ENCODE assay signal across 1 cellular context in the genomic region with DNA sequence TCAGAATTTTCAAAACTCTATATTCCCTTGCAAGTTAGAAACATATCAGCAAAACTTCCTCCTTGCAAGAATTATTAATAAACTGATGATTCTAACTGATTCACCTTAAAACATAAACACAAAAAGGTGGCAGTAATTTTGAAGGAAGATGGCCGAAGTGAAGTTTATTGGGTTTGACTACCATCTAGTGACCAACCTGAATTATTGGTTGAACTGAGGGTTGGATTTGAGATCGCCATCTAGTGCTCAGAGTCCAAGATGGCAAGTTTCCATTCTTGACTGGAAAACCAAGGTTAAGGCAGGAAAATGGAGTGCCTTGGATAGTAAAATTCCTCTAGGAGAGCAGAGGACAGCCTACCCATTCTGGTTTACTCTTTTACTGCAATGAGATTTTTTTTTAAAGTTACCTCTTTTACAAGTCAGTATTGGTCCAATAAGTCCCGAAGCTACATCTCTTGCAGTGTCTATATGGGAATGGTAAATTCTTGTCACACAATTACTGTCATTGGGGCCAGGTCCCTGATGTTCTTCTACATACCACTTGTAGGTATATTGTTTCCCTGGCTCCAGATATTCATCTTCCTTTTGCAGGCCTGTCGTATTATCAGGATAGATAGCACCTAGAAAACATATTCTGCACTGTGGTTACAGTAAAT.
TF ChIP-seq lines count a peak whose summit lies in the region.

No MANE protein-coding gene starts in this region.

TF ChIP-seq in HepG2, 621 proteins besides CTCF, POLR2A, EP300 and RAD21 (continued from another document and continues in another):
- TF ChIP-seq, protein P1, sequence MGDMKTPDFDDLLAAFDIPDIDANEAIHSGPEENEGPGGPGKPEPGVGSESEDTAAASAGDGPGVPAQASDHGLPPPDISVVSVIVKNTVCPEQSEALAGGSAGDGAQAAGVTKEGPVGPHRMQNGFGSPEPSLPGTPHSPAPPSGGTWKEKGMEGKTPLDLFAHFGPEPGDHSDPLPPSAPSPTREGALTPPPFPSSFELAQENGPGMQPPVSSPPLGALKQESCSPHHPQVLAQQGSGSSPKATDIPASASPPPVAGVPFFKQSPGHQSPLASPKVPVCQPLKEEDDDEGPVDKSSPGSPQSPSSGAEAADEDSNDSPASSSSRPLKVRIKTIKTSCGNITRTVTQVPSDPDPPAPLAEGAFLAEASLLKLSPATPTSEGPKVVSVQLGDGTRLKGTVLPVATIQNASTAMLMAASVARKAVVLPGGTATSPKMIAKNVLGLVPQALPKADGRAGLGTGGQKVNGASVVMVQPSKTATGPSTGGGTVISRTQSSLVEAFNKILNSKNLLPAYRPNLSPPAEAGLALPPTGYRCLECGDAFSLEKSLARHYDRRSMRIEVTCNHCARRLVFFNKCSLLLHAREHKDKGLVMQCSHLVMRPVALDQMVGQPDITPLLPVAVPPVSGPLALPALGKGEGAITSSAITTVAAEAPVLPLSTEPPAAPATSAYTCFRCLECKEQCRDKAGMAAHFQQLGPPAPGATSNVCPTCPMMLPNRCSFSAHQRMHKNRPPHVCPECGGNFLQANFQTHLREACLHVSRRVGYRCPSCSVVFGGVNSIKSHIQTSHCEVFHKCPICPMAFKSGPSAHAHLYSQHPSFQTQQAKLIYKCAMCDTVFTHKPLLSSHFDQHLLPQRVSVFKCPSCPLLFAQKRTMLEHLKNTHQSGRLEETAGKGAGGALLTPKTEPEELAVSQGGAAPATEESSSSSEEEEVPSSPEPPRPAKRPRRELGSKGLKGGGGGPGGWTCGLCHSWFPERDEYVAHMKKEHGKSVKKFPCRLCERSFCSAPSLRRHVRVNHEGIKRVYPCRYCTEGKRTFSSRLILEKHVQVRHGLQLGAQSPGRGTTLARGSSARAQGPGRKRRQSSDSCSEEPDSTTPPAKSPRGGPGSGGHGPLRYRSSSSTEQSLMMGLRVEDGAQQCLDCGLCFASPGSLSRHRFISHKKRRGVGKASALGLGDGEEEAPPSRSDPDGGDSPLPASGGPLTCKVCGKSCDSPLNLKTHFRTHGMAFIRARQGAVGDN (CRISPR knock-in tag; IDR thresholded peaks at IDR 0.05), result no peak
- TF ChIP-seq YEATS2 (CRISPR knock-in tag; IDR thresholded peaks at IDR 0.05; ENCODE audit: borderline replicate concordance) (peak; percentile 63; the same call in 1 of the 2 replicates), HOXD1 (CRISPR knock-in tag; IDR thresholded peaks at IDR 0.05) (no peak), SRSF9 (IDR thresholded peaks at IDR 0.05; ENCODE audit: borderline replicate concordance, insufficient read depth, low read depth, low read length, poor library complexity, severe bottlenecking) (no peak), KLF11 (CRISPR knock-in tag; IDR thresholded peaks at IDR 0.05) (0 out of 2 replicates have a peak, but pooled peaks have one; percentile 42), HNRNPLL (IDR thresholded peaks at IDR 0.05; ENCODE audit: low read depth, low read length, poor library complexity, severe bottlenecking) (no peak), HOXA3 (CRISPR knock-in tag; IDR thresholded peaks at IDR 0.05) (no peak), STAG1 (CRISPR knock-in tag; IDR thresholded peaks at IDR 0.05) (peak; percentile 99), ZNF614 (CRISPR knock-in tag; IDR thresholded peaks at IDR 0.05; ENCODE audit: borderline replicate concordance) (peak; percentile 58; the same call in 1 of the 2 replicates), ZFP36L1 (CRISPR knock-in tag; IDR thresholded peaks at IDR 0.05) (no peak)
- TF ChIP-seq, protein P2, sequence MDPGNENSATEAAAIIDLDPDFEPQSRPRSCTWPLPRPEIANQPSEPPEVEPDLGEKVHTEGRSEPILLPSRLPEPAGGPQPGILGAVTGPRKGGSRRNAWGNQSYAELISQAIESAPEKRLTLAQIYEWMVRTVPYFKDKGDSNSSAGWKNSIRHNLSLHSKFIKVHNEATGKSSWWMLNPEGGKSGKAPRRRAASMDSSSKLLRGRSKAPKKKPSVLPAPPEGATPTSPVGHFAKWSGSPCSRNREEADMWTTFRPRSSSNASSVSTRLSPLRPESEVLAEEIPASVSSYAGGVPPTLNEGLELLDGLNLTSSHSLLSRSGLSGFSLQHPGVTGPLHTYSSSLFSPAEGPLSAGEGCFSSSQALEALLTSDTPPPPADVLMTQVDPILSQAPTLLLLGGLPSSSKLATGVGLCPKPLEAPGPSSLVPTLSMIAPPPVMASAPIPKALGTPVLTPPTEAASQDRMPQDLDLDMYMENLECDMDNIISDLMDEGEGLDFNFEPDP (CRISPR knock-in tag; conservative IDR thresholded peaks at IDR 0.05), result no peak
- TF ChIP-seq, protein P3, sequence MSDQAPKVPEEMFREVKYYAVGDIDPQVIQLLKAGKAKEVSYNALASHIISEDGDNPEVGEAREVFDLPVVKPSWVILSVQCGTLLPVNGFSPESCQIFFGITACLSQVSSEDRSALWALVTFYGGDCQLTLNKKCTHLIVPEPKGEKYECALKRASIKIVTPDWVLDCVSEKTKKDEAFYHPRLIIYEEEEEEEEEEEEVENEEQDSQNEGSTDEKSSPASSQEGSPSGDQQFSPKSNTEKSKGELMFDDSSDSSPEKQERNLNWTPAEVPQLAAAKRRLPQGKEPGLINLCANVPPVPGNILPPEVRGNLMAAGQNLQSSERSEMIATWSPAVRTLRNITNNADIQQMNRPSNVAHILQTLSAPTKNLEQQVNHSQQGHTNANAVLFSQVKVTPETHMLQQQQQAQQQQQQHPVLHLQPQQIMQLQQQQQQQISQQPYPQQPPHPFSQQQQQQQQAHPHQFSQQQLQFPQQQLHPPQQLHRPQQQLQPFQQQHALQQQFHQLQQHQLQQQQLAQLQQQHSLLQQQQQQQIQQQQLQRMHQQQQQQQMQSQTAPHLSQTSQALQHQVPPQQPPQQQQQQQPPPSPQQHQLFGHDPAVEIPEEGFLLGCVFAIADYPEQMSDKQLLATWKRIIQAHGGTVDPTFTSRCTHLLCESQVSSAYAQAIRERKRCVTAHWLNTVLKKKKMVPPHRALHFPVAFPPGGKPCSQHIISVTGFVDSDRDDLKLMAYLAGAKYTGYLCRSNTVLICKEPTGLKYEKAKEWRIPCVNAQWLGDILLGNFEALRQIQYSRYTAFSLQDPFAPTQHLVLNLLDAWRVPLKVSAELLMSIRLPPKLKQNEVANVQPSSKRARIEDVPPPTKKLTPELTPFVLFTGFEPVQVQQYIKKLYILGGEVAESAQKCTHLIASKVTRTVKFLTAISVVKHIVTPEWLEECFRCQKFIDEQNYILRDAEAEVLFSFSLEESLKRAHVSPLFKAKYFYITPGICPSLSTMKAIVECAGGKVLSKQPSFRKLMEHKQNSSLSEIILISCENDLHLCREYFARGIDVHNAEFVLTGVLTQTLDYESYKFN (CRISPR knock-in tag; conservative IDR thresholded peaks at IDR 0.05), result 0 out of 2 replicates have a peak, but pooled peaks have one; percentile 13
- TF ChIP-seq, protein P4, sequence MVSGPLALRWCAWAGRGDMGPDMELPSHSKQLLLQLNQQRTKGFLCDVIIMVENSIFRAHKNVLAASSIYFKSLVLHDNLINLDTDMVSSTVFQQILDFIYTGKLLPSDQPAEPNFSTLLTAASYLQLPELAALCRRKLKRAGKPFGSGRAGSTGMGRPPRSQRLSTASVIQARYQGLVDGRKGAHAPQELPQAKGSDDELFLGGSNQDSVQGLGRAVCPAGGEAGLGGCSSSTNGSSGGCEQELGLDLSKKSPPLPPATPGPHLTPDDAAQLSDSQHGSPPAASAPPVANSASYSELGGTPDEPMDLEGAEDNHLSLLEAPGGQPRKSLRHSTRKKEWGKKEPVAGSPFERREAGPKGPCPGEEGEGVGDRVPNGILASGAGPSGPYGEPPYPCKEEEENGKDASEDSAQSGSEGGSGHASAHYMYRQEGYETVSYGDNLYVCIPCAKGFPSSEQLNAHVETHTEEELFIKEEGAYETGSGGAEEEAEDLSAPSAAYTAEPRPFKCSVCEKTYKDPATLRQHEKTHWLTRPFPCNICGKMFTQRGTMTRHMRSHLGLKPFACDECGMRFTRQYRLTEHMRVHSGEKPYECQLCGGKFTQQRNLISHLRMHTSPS (CRISPR knock-in tag; IDR thresholded peaks at IDR 0.05; ENCODE audit: low read depth), result no peak
- TF ChIP-seq, protein P5, sequence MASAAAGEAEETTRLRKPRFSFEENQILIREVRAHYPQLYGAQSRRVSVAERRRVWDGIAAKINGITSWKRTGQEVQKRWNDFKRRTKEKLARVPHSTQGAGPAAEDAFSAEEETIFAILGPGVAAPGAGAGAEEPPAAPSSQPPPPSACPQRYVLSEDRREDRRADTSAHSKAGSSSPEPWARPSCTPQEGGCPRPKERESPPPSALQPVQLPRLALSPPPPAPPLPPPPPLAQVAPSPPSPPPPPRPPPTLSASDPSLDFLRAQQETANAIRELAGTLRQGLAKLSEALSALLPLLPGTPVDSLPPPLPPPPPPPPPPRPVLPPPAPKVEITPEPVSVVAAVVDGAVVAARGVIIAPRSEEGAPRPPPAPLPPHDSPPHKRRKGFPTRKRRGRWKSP (CRISPR knock-in tag; IDR thresholded peaks at IDR 0.05), result no peak
- TF ChIP-seq, protein P6, sequence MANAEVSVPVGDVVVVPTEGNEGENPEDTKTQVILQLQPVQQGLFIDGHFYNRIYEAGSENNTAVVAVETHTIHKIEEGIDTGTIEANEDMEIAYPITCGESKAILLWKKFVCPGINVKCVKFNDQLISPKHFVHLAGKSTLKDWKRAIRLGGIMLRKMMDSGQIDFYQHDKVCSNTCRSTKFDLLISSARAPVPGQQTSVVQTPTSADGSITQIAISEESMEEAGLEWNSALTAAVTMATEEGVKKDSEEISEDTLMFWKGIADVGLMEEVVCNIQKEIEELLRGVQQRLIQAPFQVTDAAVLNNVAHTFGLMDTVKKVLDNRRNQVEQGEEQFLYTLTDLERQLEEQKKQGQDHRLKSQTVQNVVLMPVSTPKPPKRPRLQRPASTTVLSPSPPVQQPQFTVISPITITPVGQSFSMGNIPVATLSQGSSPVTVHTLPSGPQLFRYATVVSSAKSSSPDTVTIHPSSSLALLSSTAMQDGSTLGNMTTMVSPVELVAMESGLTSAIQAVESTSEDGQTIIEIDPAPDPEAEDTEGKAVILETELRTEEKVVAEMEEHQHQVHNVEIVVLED (CRISPR knock-in tag; IDR thresholded peaks at IDR 0.05; ENCODE audit: borderline replicate concordance), result no peak
- TF ChIP-seq, protein P7, sequence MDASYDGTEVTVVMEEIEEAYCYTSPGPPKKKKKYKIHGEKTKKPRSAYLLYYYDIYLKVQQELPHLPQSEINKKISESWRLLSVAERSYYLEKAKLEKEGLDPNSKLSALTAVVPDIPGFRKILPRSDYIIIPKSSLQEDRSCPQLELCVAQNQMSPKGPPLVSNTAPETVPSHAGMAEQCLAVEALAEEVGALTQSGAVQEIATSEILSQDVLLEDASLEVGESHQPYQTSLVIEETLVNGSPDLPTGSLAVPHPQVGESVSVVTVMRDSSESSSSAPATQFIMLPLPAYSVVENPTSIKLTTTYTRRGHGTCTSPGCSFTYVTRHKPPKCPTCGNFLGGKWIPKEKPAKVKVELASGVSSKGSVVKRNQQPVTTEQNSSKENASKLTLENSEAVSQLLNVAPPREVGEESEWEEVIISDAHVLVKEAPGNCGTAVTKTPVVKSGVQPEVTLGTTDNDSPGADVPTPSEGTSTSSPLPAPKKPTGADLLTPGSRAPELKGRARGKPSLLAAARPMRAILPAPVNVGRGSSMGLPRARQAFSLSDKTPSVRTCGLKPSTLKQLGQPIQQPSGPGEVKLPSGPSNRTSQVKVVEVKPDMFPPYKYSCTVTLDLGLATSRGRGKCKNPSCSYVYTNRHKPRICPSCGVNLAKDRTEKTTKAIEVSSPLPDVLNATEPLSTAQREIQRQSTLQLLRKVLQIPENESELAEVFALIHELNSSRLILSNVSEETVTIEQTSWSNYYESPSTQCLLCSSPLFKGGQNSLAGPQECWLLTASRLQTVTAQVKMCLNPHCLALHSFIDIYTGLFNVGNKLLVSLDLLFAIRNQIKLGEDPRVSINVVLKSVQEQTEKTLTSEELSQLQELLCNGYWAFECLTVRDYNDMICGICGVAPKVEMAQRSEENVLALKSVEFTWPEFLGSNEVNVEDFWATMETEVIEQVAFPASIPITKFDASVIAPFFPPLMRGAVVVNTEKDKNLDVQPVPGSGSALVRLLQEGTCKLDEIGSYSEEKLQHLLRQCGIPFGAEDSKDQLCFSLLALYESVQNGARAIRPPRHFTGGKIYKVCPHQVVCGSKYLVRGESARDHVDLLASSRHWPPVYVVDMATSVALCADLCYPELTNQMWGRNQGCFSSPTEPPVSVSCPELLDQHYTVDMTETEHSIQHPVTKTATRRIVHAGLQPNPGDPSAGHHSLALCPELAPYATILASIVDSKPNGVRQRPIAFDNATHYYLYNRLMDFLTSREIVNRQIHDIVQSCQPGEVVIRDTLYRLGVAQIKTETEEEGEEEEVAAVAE (CRISPR knock-in tag; IDR thresholded peaks at IDR 0.05; ENCODE audit: borderline replicate concordance), result peak; percentile 39; the same call in 1 of the 2 replicates
- TF ChIP-seq, protein P8, sequence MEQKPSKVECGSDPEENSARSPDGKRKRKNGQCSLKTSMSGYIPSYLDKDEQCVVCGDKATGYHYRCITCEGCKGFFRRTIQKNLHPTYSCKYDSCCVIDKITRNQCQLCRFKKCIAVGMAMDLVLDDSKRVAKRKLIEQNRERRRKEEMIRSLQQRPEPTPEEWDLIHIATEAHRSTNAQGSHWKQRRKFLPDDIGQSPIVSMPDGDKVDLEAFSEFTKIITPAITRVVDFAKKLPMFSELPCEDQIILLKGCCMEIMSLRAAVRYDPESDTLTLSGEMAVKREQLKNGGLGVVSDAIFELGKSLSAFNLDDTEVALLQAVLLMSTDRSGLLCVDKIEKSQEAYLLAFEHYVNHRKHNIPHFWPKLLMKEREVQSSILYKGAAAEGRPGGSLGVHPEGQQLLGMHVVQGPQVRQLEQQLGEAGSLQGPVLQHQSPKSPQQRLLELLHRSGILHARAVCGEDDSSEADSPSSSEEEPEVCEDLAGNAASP (CRISPR knock-in tag; IDR thresholded peaks at IDR 0.05; ENCODE audit: borderline replicate concordance), result peak; percentile 40; the same call in 1 of the 2 replicates
- TF ChIP-seq, protein P9, sequence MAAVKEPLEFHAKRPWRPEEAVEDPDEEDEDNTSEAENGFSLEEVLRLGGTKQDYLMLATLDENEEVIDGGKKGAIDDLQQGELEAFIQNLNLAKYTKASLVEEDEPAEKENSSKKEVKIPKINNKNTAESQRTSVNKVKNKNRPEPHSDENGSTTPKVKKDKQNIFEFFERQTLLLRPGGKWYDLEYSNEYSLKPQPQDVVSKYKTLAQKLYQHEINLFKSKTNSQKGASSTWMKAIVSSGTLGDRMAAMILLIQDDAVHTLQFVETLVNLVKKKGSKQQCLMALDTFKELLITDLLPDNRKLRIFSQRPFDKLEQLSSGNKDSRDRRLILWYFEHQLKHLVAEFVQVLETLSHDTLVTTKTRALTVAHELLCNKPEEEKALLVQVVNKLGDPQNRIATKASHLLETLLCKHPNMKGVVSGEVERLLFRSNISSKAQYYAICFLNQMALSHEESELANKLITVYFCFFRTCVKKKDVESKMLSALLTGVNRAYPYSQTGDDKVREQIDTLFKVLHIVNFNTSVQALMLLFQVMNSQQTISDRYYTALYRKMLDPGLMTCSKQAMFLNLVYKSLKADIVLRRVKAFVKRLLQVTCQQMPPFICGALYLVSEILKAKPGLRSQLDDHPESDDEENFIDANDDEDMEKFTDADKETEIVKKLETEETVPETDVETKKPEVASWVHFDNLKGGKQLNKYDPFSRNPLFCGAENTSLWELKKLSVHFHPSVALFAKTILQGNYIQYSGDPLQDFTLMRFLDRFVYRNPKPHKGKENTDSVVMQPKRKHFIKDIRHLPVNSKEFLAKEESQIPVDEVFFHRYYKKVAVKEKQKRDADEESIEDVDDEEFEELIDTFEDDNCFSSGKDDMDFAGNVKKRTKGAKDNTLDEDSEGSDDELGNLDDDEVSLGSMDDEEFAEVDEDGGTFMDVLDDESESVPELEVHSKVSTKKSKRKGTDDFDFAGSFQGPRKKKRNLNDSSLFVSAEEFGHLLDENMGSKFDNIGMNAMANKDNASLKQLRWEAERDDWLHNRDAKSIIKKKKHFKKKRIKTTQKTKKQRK (IDR thresholded peaks at IDR 0.05; ENCODE audit: low read length), result no peak
